In genomic region chr19:17305517-17306284, GRCh38 we compare ENCODE assay signal across 8 cellular contexts. TPM values are rescaled to one million over a fixed set of nuclear protein-coding genes. Genes with fewer than 3 reads are reported as not detected.
A peak's percentile ranks its signal among the peaks of the same experiment; 100 is the strongest.
DNase-seq lines count a peak whose midpoint lies in the region; ATAC-seq, FAIRE-seq and TF ChIP-seq lines count a peak whose summit lies in the region.

Gene MRPL34 (plus strand): TSS chr19:17305872. CDS start chr19:17305893, 21 bp downstream.

- H3K36me3 ChIP-seq in HepG2 (replicated peaks in 1 of 2; ENCODE audit: control insufficient read depth in 1 of 2, insufficient read depth in 2 of 2, low read length in 2 of 2), result no peaks in the 10 kb centered on the region

- peak within 1 kb of the TSS; percentile 87 for H3K9ac ChIP-seq in HepG2 (ENCODE audit: insufficient read depth, low read depth, low read length)

- peaks cover 15% of the 10 kb centered on the region for H3K79me2 ChIP-seq in HepG2 (ENCODE audit: insufficient read depth, low read length)

- intact Hi-C loops in HepG2 (cut with micrococcal nuclease; ENCODE audit: unreplicated experiment), result loop anchor here (1.0 kb wide), 1 partner anchor 38 kb away; the partner anchor contains the start of gene BABAM1

- FAIRE-seq in HepG2 (lab: Jason Lieb, UNC), result peak; percentile 80

- H3K4me3 ChIP-seq in HepG2 (replicated peaks in 1 of 3; ENCODE audit: insufficient read depth in 1 of 3, low read depth in 2 of 3, low read length in 3 of 3), result peak within 1 kb of the TSS; percentile 60 to 87 (median 85)

- in situ Hi-C loops in HepG2 (cut with HindIII; ENCODE audit: extremely low pct_ligation_motif_present, low pct_unique_long_range_greater_than_20kb), result no loop called here

- peak; percentile 58 for ATAC-seq in GM19351 (IDR thresholded peaks at IDR 0.05; ENCODE audit: unreplicated experiment)
- ATAC-seq in HG03558 (IDR thresholded peaks at IDR 0.05; ENCODE audit: extremely low read depth, unreplicated experiment), result peak; percentile 50
- peak; percentile 70 for ATAC-seq in HepG2

- peaks cover 40% of the 10 kb centered on the region for H3K4me1 ChIP-seq in HepG2 (ENCODE audit: insufficient read depth, low read length)

- TF ChIP-seq EP300 in HepG2 (IDR thresholded peaks at IDR 0.05; ENCODE audit: low read depth in 2 of 2, low read length in 2 of 2) (no peak), HepG2 (CRISPR knock-in tag; IDR thresholded peaks at IDR 0.05; ENCODE audit: borderline replicate concordance) (no peak)

- peak; percentile 89 for TF ChIP-seq RAD21 in HepG2 (CRISPR knock-in tag; IDR thresholded peaks at IDR 0.05)

- H3K4me2 ChIP-seq in HepG2 (ENCODE audit: low read depth, low read length), result peak within 1 kb of the TSS; percentile 97

- peak; percentile 61 to 76; a peak in 3 of 4 replicates for TF ChIP-seq POLR2A in HepG2 (IDR thresholded peaks at IDR 0.05; ENCODE audit: insufficient read depth in 1 of 2, low read depth in 2 of 2, low read length in 2 of 2)

- H3K27me3 ChIP-seq in HepG2 (ENCODE audit: control insufficient read depth in 1 of 2, insufficient read depth in 2 of 2, low read length in 2 of 2), result no peaks in the 10 kb centered on the region; a peak in 1 of 5 replicates

- peak; percentile 95 for TF ChIP-seq CTCF in C4-2B (conservative IDR thresholded peaks at IDR 0.05)
- TF ChIP-seq CTCF in HepG2 (CRISPR knock-in tag; IDR thresholded peaks at IDR 0.05), result peak; percentile 96

- WGBS in HepG2 (ENCODE audit: low lambda C conversion rate), result 0% methylated on average over 13 of the region's 55 CpGs

- peaks cover 4% of the 10 kb centered on the region; the same call in 1 of the 2 replicates for H4K20me1 ChIP-seq in HepG2 (ENCODE audit: insufficient read depth, low read length)

- POLR2A ChIA-PET in HepG2 (lab: Yijun Ruan, JAX), result interaction anchor here (0.7 to 1.6 kb wide), 18 partner anchors 12 to 301 kb away, joined by 3 to 13 read pairs (median 4); partner anchors contain the start of genes ANKLE1, ANO8, BABAM1 and BST2

- BruUV-seq in HepG2 (replicated peaks; lab: Mats Ljungman, UMichigan), result TSS peak; percentile 71

- no peaks in the 10 kb centered on the region for H3K9me3 ChIP-seq in HepG2 (ENCODE audit: low read length)

- no peak within 1 kb of the TSS for H2AFZ ChIP-seq in HepG2 (ENCODE audit: low read length)

- peak; percentile 97 for DNase-seq in NCI-H748 treated with DMSO at 0.1 percent for 48 hours (lab: John Stamatoyannopoulos, UW)
- peak; percentile 88 to 90 for DNase-seq in activated CD4-positive, alpha-beta T cell treated with anti-CD3 and anti-CD28 coated beads, Interleukin-2, amount 50 U/mL, for 4 hours
- DNase-seq in dermis blood vessel endothelial cell, result peak; percentile 99
- DNase-seq in HepG2 (ENCODE audit: low spot score), result peak; percentile 99
- DNase-seq in stimulated activated CD4-positive, alpha-beta T cell treated with anti-CD3 and anti-CD28 coated beads, Interleukin-4, amount 100 ng/mL, for 24 hours, result peak; percentile 95

- CTCF ChIA-PET in HepG2 (lab: Yijun Ruan, JAX; ENCODE audit: low intra/inter-chr PET ratio, low total read pairs), result interaction anchor here (0.8 kb wide), 1 partner anchor 13 kb away, joined by 4 read pairs; no protein-coding TSS in a partner anchor

- H3K27ac ChIP-seq in C4-2B (peak within 1 kb of the TSS; percentile 92), HepG2 (ENCODE audit: extremely low read length, insufficient read depth, low read length) (peak within 1 kb of the TSS; percentile 91)

TF ChIP-seq in HepG2, 621 proteins besides CTCF, POLR2A, EP300 and RAD21 (continues in another document):
- TF ChIP-seq ZNF790 (CRISPR knock-in tag; IDR thresholded peaks at IDR 0.05; ENCODE audit: borderline replicate concordance), result no peak
- TF ChIP-seq ZNF83 (CRISPR knock-in tag; IDR thresholded peaks at IDR 0.05; ENCODE audit: borderline replicate concordance), result no peak
- TF ChIP-seq ZNF556 (CRISPR knock-in tag; IDR thresholded peaks at IDR 0.05; ENCODE audit: borderline replicate concordance), result no peak; the same call in 1 of the 2 replicates
- TF ChIP-seq PRMT3 (CRISPR knock-in tag; IDR thresholded peaks at IDR 0.05; ENCODE audit: borderline replicate concordance, low read depth), result no peak
- peak; percentile 77; the same call in 1 of the 2 replicates for TF ChIP-seq IRF2 (CRISPR knock-in tag; IDR thresholded peaks at IDR 0.05)
- peak; percentile 63; the same call in 1 of the 2 replicates for TF ChIP-seq KAT8 (CRISPR knock-in tag; IDR thresholded peaks at IDR 0.05)
- no peak for TF ChIP-seq FIP1L1 (IDR thresholded peaks at IDR 0.05; ENCODE audit: borderline replicate concordance, insufficient read depth, low read depth, low read length)
- TF ChIP-seq, protein P1, sequence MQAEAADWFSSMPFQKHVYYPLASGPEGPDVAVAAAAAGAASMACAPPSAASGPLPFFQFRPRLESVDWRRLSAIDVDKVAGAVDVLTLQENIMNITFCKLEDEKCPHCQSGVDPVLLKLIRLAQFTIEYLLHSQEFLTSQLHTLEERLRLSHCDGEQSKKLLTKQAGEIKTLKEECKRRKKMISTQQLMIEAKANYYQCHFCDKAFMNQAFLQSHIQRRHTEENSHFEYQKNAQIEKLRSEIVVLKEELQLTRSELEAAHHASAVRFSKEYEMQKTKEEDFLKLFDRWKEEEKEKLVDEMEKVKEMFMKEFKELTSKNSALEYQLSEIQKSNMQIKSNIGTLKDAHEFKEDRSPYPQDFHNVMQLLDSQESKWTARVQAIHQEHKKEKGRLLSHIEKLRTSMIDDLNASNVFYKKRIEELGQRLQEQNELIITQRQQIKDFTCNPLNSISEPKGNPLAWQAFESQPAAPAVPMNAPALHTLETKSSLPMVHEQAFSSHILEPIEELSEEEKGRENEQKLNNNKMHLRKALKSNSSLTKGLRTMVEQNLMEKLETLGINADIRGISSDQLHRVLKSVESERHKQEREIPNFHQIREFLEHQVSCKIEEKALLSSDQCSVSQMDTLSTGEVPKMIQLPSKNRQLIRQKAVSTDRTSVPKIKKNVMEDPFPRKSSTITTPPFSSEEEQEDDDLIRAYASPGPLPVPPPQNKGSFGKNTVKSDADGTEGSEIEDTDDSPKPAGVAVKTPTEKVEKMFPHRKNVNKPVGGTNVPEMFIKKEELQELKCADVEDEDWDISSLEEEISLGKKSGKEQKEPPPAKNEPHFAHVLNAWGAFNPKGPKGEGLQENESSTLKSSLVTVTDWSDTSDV (CRISPR knock-in tag; IDR thresholded peaks at IDR 0.05), result no peak
- TF ChIP-seq AHR (CRISPR knock-in tag; IDR thresholded peaks at IDR 0.05), result no peak
- TF ChIP-seq, protein P2, sequence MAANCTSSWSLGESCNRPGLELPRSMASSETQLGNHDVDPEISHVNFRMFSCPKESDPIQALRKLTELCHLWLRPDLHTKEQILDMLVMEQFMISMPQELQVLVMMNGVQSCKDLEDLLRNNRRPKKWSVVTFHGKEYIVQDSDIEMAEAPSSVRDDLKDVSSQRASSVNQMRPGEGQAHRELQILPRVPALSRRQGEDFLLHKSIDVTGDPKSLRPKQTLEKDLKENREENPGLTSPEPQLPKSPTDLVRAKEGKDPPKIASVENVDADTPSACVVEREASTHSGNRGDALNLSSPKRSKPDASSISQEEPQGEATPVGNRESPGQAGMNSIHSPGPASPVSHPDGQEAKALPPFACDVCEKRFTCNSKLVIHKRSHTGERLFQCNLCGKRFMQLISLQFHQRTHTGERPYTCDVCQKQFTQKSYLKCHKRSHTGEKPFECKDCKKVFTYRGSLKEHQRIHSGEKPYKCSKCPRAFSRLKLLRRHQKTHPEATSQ (CRISPR knock-in tag; IDR thresholded peaks at IDR 0.05; ENCODE audit: borderline replicate concordance), result no peak
- no peak for TF ChIP-seq RBAK (CRISPR knock-in tag; IDR thresholded peaks at IDR 0.05)
- TF ChIP-seq, protein P3, sequence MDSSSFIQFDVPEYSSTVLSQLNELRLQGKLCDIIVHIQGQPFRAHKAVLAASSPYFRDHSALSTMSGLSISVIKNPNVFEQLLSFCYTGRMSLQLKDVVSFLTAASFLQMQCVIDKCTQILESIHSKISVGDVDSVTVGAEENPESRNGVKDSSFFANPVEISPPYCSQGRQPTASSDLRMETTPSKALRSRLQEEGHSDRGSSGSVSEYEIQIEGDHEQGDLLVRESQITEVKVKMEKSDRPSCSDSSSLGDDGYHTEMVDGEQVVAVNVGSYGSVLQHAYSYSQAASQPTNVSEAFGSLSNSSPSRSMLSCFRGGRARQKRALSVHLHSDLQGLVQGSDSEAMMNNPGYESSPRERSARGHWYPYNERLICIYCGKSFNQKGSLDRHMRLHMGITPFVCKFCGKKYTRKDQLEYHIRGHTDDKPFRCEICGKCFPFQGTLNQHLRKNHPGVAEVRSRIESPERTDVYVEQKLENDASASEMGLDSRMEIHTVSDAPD (CRISPR knock-in tag; IDR thresholded peaks at IDR 0.05), result peak; percentile 68; the same call in 1 of the 2 replicates
- TF ChIP-seq ZFP1 (CRISPR knock-in tag; IDR thresholded peaks at IDR 0.05), result no peak
- no peak for TF ChIP-seq TCF12 (IDR thresholded peaks at IDR 0.05)
- TF ChIP-seq TCF12 (CRISPR knock-in tag; IDR thresholded peaks at IDR 0.05), result 0 out of 2 replicates have a peak, but pooled peaks have one; percentile 20

RNA-seq across cellular contexts. Expression of gene MRPL34, which starts in this region (rescaled TPM):
- total RNA-seq in dermis blood vessel endothelial cell (40.1 and 52.4 TPM in 2 replicates), HepG2 (2016; rRNA removed; fragmentation: Illumina TruSeq; extraction: Trizol) (77.3 and 93.6 TPM in 2 replicates)
- total RNA-seq in HepG2 (2016; cell fraction: cytosol; rRNA removed; fragmentation: Illumina TruSeq; extraction: Trizol; ENCODE audit: low read depth), result 45.1 and 52.9 TPM in 2 replicates
- 85.6 and 107 TPM in 2 replicates for total RNA-seq in HepG2 (2016; cell fraction: insoluble cytoplasmic fraction; rRNA removed; fragmentation: Illumina TruSeq; extraction: Trizol)
- 66.3 and 68.2 TPM in 2 replicates for total RNA-seq in HepG2 (2016; cell fraction: membrane; rRNA removed; fragmentation: Illumina TruSeq; extraction: Trizol)
- total RNA-seq in HepG2 (2016; cell fraction: nucleus; rRNA removed; fragmentation: Illumina TruSeq; extraction: Trizol), result 30.0 and 33.9 TPM in 2 replicates
- polyA plus RNA-seq in HepG2 (2011; rRNA removed), result 67.7 and 74.0 TPM in 2 replicates
- 58.9 and 74.9 TPM in 2 replicates for polyA plus RNA-seq in HepG2 (2011; cell fraction: cytosol; rRNA removed)
- 20.3 and 25.7 TPM in 2 replicates for polyA plus RNA-seq in HepG2 (2011; cell fraction: nucleus; rRNA removed)
- 44.9 and 52.3 TPM in 2 replicates for polyA plus RNA-seq in HepG2 (2012)
- 56.0 and 60.4 TPM in 2 replicates for polyA plus RNA-seq in HepG2 (2016; cell fraction: cytosol; fragmentation: Illumina TruSeq; extraction: Trizol; ENCODE audit: low read depth)
- polyA plus RNA-seq in HepG2 (2016; cell fraction: insoluble cytoplasmic fraction; fragmentation: Illumina TruSeq; extraction: Trizol; ENCODE audit: low read depth), result 143 and 167 TPM in 2 replicates
- 87.6 and 88.1 TPM in 2 replicates for polyA plus RNA-seq in HepG2 (2016; cell fraction: membrane; fragmentation: Illumina TruSeq; extraction: Trizol; ENCODE audit: low read depth)
- 83.1 and 91.2 TPM in 2 replicates for polyA plus RNA-seq in HepG2 (2016; cell fraction: nucleus; fragmentation: Illumina TruSeq; extraction: Trizol; ENCODE audit: insufficient read depth, low read depth)
- 18.5 and 37.3 TPM in 2 replicates for polyA minus RNA-seq in HepG2 (2011; rRNA and poly(A)+ RNA removed; ENCODE audit: low replicate concordance)
- 16.2 and 18.6 TPM in 2 replicates for polyA minus RNA-seq in HepG2 (2011; cell fraction: cytosol; rRNA and poly(A)+ RNA removed)
- 3.0 and 5.1 TPM in 2 replicates for polyA minus RNA-seq in HepG2 (2011; cell fraction: nucleus; rRNA and poly(A)+ RNA removed)

Comparison
In these comparisons a context has a peak if more than half of its experiments do, and no peak if none do; other contexts are left out.
1. Peak in every context shown above with its lines: DNase-seq, ATAC-seq, H3K4me3 ChIP-seq and H3K27ac ChIP-seq.